Comparison of ENCODE assay signal across 26 cellular contexts in genomic region chr4:5368426-5368825, GRCh38.
"Had no signal": no experiment of that assay in that cellular context is flagged by ENCODE, and none has a peak within 500 bp of the region (broad histone marks: within the 10 kb centered on the region; RNA-seq: fewer than 3 reads in every experiment).

No MANE protein-coding gene starts in this region.

- H3K27me3 ChIP-seq: neural progenitor cell, neutrophil, pancreas, right lobe of liver, sigmoid colon, stomach, thyroid gland, tibial nerve, upper lobe of left lung, vagina had no signal

- H3K4me2 ChIP-seq: neural progenitor cell had no signal

- H2AFZ ChIP-seq: neural progenitor cell had no signal

- H3K36me3 ChIP-seq: neural progenitor cell, neutrophil, pancreas, prostate gland, right lobe of liver, sigmoid colon, stomach, thoracic aorta, thyroid gland, tibial nerve, upper lobe of left lung, vagina had no signal

- H3K4me3 ChIP-seq: neural progenitor cell, pancreas, prostate gland, right lobe of liver, sigmoid colon, stomach, thoracic aorta, thyroid gland, tibial nerve, upper lobe of left lung, vagina had no signal

- H3K9me3 ChIP-seq: neutrophil, pancreas, prostate gland, right lobe of liver, sigmoid colon, thoracic aorta, thyroid gland, upper lobe of left lung, vagina had no signal

- ATAC-seq: naive thymus-derived CD4-positive, alpha-beta T cell; natural killer cell; pancreas; right cardiac atrium; right lobe of liver; stimulated activated effector memory CD8-positive, alpha-beta T cell treated with anti-CD3 and anti-CD28 coated beads, Interleukin-12 subunit alpha, Interleukin-12 subunit beta, amount 100 ng/mL, for 72 hours; stimulated activated naive B cell treated with anti-CD40 and anti-IgM and Interleukin-4, amounts not matched to agents 10 μg/mL and 1 μg/mL and 100 μg/mL, for 72 hours had no signal

- H3K27ac ChIP-seq: neural progenitor cell, neutrophil, pancreas, prostate gland, right lobe of liver, sigmoid colon, stomach, thoracic aorta, thyroid gland, tibial nerve, upper lobe of left lung, vagina had no signal

- DNase-seq: naive thymus-derived CD4-positive, alpha-beta T cell; natural killer cell; nucleus accumbens; pancreas; retina; right cardiac atrium; right lobe of liver; sigmoid colon; small intestine; stimulated activated CD4-positive, alpha-beta T cell treated with anti-CD3 and anti-CD28 coated beads, Interleukin-15, amount 100 ng/mL, for 24 hours; stimulated activated CD4-positive, alpha-beta T cell treated with anti-CD3 and anti-CD28 coated beads, Interleukin-2, amount 100 ng/mL, for 24 hours; stimulated activated CD4-positive, alpha-beta T cell treated with anti-CD3 and anti-CD28 coated beads, Interleukin-2, amount 100 ng/mL, for 48 hours; stimulated activated CD4-positive, alpha-beta T cell treated with anti-CD3 and anti-CD28 coated beads, Interleukin-4, amount 100 ng/mL, for 24 hours; stimulated activated naive B cell treated with anti-CD40 and anti-IgM and Interleukin-4, amounts not matched to agents 10 μg/mL and 1 μg/mL and 100 μg/mL, for 72 hours; stimulated activated naive CD4-positive, alpha-beta T cell treated with Interleukin-2 at 50 U/mL for 16 hours; stomach; thyroid gland; trophoblast cell; upper lobe of left lung had no signal

- H3K4me1 ChIP-seq: neural progenitor cell, pancreas, prostate gland, right lobe of liver, sigmoid colon, stomach, thyroid gland, tibial nerve, upper lobe of left lung had no signal
